8 cellular contexts compared by ENCODE assay signal in the genomic region with DNA sequence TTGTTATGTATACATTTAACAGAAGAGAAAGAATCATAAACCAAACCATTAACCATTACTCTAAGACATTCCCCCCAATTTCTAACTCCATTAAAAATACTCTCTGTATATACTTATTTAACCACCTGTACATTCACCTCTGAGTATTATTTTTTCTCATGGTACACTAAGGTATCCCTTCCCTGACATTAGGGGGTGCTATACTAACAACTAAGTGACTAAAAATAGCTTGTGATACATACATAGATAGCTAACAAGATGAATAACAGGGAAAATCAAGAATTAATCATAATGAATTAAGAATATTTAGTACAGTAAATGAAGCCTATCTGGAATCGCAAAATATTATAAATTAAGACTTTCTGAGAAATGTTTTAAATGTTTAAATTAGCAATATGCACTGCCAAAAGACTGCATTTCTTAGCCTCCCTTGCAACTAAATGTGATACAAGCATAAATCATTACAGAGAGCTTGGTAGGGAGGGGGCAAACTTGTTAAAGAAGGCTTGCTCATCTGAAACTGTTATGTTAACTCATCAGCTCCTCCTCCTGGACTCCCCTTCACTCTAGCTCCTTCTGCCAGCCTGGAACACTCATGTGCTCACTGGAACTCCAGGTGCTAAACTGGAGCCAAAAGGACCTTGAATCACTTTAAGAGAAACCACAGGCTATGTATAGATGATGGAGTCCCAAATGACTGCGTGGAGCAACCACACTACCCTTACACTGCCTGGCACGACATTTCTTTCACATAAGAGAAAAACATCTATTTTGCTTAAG. TPM values are rescaled to one million over a fixed set of nuclear protein-coding genes. Genes with fewer than 3 reads are reported as not detected.
A peak's percentile ranks its signal among the peaks of the same experiment; 100 is the strongest.
DNase-seq lines count a peak whose midpoint lies in the region; ATAC-seq and TF ChIP-seq lines count a peak whose summit lies in the region.

No MANE protein-coding gene starts in this region.

- peak; percentile 78 for ATAC-seq in activated CD8-positive, alpha-beta memory T cell treated with anti-CD3 and anti-CD28 coated beads, Interleukin-2, amount 10 ng/mL, durations not matched to agents 7 days and 5 days
- peak; percentile 92 for ATAC-seq in GM21576 (IDR thresholded peaks at IDR 0.05; ENCODE audit: unreplicated experiment)
- ATAC-seq in WTC11: peak; percentile 69
- peak; percentile 77 for ATAC-seq in left lung

- H3K27me3 ChIP-seq in left lung: no peaks in the 10 kb centered on the region
- no peaks in the 10 kb centered on the region for H3K27me3 ChIP-seq in suprapubic skin

- peaks cover 12% of the 10 kb centered on the region for H3K4me1 Mint-ChIP-seq in activated CD8-positive, alpha-beta memory T cell treated with anti-CD3 and anti-CD28 coated beads, Interleukin-2, amount 10 ng/mL, durations not matched to agents 7 days and 5 days
- H3K4me1 Mint-ChIP-seq in WTC11: no peaks in the 10 kb centered on the region

- TF ChIP-seq EP300 in suprapubic skin (IDR thresholded peaks at IDR 0.05): no peak

- POLR2A ChIA-PET in WTC11 (lab: Charles Lee): interaction anchor here (0.8 kb wide), 1 partner anchor 95 kb away, joined by 3 read pairs; a partner anchor contains a TSS

- TF ChIP-seq POLR2A in suprapubic skin (IDR thresholded peaks at IDR 0.05): no peak

- intact Hi-C loops in left lung (cut with DNase I): no loop called here

- H3K27me3 Mint-ChIP-seq in activated CD8-positive, alpha-beta memory T cell treated with anti-CD3 and anti-CD28 coated beads, Interleukin-2, amount 10 ng/mL, durations not matched to agents 7 days and 5 days: no peaks in the 10 kb centered on the region
- no peaks in the 10 kb centered on the region for H3K27me3 Mint-ChIP-seq in WTC11 (ENCODE audit: low read depth)

- no peak for DNase-seq in activated CD8-positive, alpha-beta memory T cell treated with anti-CD3 and anti-CD28 coated beads, Interleukin-2, amount 10 ng/mL, durations not matched to agents 7 days and 5 days
- DNase-seq in activated CD8-positive, alpha-beta memory T cell treated with anti-CD3 and anti-CD28 coated beads, Interleukin-2, amount 50 U/mL, for 4 hours: no peak
- peak; percentile 48 to 65 for DNase-seq in Kasumi-1 (lab: John Stamatoyannopoulos, UW)
- no peak for DNase-seq in WTC11 (ENCODE audit: low spot score)
- no peak for DNase-seq in left lung
- DNase-seq in stimulated activated CD4-positive, alpha-beta T cell treated with anti-CD3 and anti-CD28 coated beads, Interleukin-4, amount 100 ng/mL, for 4 hours: no peak
- DNase-seq in suprapubic skin (ENCODE audit: low spot score in 2 of 2): no peak

- peaks cover 42% of the 10 kb centered on the region for H3K36me3 Mint-ChIP-seq in activated CD8-positive, alpha-beta memory T cell treated with anti-CD3 and anti-CD28 coated beads, Interleukin-2, amount 10 ng/mL, durations not matched to agents 7 days and 5 days
- peaks cover 35% of the 10 kb centered on the region for H3K36me3 Mint-ChIP-seq in WTC11

- peaks cover 0 to 56% of the 10 kb centered on the region in 2 donors for H3K36me3 ChIP-seq in left lung
- peaks cover 40% of the 10 kb centered on the region for H3K36me3 ChIP-seq in suprapubic skin

- H3K27ac Mint-ChIP-seq in activated CD8-positive, alpha-beta memory T cell treated with anti-CD3 and anti-CD28 coated beads, Interleukin-2, amount 10 ng/mL, durations not matched to agents 7 days and 5 days: no peak overlapping the region
- no peak overlapping the region for H3K27ac Mint-ChIP-seq in WTC11

- TF ChIP-seq CTCF in WTC11 (IDR thresholded peaks at IDR 0.05) (peak; percentile 32; the same call in 1 of the 2 replicates), left lung (IDR thresholded peaks at IDR 0.05) (peak; percentile 33 to 48), suprapubic skin (IDR thresholded peaks at IDR 0.05) (peak in 1 of 2 donors; percentile 32)

- WGBS in suprapubic skin: 89% methylated on average over 3 of the region's 3 CpGs

- H3K9me3 Mint-ChIP-seq in activated CD8-positive, alpha-beta memory T cell treated with anti-CD3 and anti-CD28 coated beads, Interleukin-2, amount 10 ng/mL, durations not matched to agents 7 days and 5 days (ENCODE audit: low read depth): no peaks in the 10 kb centered on the region
- H3K9me3 Mint-ChIP-seq in WTC11: 0 out of 2 replicates have a peak, but pooled peaks cover 3% of the 10 kb centered on the region

- H3K4me1 ChIP-seq in left lung (no peaks in the 10 kb centered on the region), suprapubic skin (no peaks in the 10 kb centered on the region)

- H3K9me3 ChIP-seq in left lung (peaks cover 0 to 4% of the 10 kb centered on the region in 2 donors), suprapubic skin (peaks cover 3% of the 10 kb centered on the region)

- H3K27ac ChIP-seq in left lung (no peak overlapping the region), suprapubic skin (no peak overlapping the region)

- H3K4me3 Mint-ChIP-seq in activated CD8-positive, alpha-beta memory T cell treated with anti-CD3 and anti-CD28 coated beads, Interleukin-2, amount 10 ng/mL, durations not matched to agents 7 days and 5 days: no peak overlapping the region
- H3K4me3 Mint-ChIP-seq in WTC11: no peak overlapping the region

- H3K4me3 ChIP-seq in left lung (no peak overlapping the region), suprapubic skin (no peak overlapping the region)

- CTCF ChIA-PET in activated CD8-positive, alpha-beta memory T cell treated with anti-CD3 and anti-CD28 coated beads, Interleukin-2, amount 10 ng/mL, durations not matched to agents 7 days and 5 days (lab: Charles Lee): interaction anchor here (0.8 to 1.4 kb wide), 5 partner anchors 9 to 95 kb away, joined by 3 to 6 read pairs (median 4); a partner anchor contains a TSS
- CTCF ChIA-PET in WTC11 (lab: Charles Lee): interaction anchor here (0.6 to 1.3 kb wide), 26 partner anchors 10 to 192 kb away, joined by 3 to 13 read pairs (median 4); a partner anchor contains a TSS

TF ChIP-seq in WTC11, 78 proteins besides CTCF, POLR2A, EP300 and RAD21 (continues in another document):
- TF ChIP-seq CBFB (CRISPR knock-in tag; IDR thresholded peaks at IDR 0.05; ENCODE audit: low read depth) (no peak), ZNF423 (CRISPR knock-in tag; IDR thresholded peaks at IDR 0.05) (no peak), ZNF671 (CRISPR knock-in tag; IDR thresholded peaks at IDR 0.05) (no peak), NFE2L1 (CRISPR knock-in tag; IDR thresholded peaks at IDR 0.05) (no peak), NR3C1 (CRISPR knock-in tag; conservative IDR thresholded peaks at IDR 0.05; ENCODE audit: low read depth) (no peak), TCF7 (CRISPR knock-in tag; IDR thresholded peaks at IDR 0.05; ENCODE audit: low read depth) (no peak), JAZF1 (CRISPR knock-in tag; IDR thresholded peaks at IDR 0.05) (no peak), TP53 (CRISPR knock-in tag; IDR thresholded peaks at IDR 0.05) (no peak)
- TF ChIP-seq, protein P1, sequence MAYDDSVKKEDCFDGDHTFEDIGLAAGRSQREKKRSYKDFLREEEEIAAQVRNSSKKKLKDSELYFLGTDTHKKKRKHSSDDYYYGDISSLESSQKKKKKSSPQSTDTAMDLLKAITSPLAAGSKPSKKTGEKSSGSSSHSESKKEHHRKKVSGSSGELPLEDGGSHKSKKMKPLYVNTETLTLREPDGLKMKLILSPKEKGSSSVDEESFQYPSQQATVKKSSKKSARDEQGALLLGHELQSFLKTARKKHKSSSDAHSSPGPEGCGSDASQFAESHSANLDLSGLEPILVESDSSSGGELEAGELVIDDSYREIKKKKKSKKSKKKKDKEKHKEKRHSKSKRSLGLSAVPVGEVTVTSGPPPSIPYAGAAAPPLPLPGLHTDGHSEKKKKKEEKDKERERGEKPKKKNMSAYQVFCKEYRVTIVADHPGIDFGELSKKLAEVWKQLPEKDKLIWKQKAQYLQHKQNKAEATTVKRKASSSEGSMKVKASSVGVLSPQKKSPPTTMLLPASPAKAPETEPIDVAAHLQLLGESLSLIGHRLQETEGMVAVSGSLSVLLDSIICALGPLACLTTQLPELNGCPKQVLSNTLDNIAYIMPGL (CRISPR knock-in tag; IDR thresholded peaks at IDR 0.05): no peak
- TF ChIP-seq, protein P2, sequence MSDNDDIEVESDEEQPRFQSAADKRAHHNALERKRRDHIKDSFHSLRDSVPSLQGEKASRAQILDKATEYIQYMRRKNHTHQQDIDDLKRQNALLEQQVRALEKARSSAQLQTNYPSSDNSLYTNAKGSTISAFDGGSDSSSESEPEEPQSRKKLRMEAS (CRISPR knock-in tag; IDR thresholded peaks at IDR 0.05): no peak
- TF ChIP-seq, protein P3, sequence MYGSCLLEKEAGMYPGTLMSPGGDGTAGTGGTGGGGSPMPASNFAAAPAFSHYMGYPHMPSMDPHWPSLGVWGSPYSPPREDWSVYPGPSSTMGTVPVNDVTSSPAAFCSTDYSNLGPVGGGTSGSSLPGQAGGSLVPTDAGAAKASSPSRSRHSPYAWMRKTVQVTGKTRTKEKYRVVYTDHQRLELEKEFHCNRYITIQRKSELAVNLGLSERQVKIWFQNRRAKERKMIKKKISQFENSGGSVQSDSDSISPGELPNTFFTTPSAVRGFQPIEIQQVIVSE (CRISPR knock-in tag; IDR thresholded peaks at IDR 0.05; ENCODE audit: borderline replicate concordance): no peak

RNA-seq across cellular contexts. Expression of a gene that starts 14.9 kb away (rescaled TPM):
- 10 to 100 TPM; 41.7 to 51.1 TPM for total RNA-seq in activated CD8-positive, alpha-beta memory T cell treated with anti-CD3 and anti-CD28 coated beads, Interleukin-2, amount 10 ng/mL, durations not matched to agents 7 days and 5 days
- total RNA-seq in WTC11 (2021): 47.5 to 49.3 TPM (median 48.1 TPM) in 3 replicates
- total RNA-seq in left lung: 10 to 100 TPM; 34.4 to 39.4 TPM
- total RNA-seq in suprapubic skin: 10 to 100 TPM; 23.1 to 39.2 (median 27.7) TPM

Comparison
In these comparisons a context has a peak if more than half of its experiments do, and no peak if none do; other contexts are left out.
1. DNase-seq: peak in Kasumi-1 (2 of 2); none in activated CD8-positive, alpha-beta memory T cell treated with anti-CD3 and anti-CD28 coated beads, Interleukin-2, amount 10 ng/mL, durations not matched to agents 7 days and 5 days (single experiment), activated CD8-positive, alpha-beta memory T cell treated with anti-CD3 and anti-CD28 coated beads, Interleukin-2, amount 50 U/mL, for 4 hours (single experiment), WTC11 (single experiment), left lung (0 of 2), stimulated activated CD4-positive, alpha-beta T cell treated with anti-CD3 and anti-CD28 coated beads, Interleukin-4, amount 100 ng/mL, for 4 hours (0 of 2) and suprapubic skin (0 of 2).
2. Peak in every context shown above with its lines, with median percentiles within 50 percentile points of each other: ATAC-seq.